ENCODE assay signal across 17 cellular contexts in genomic region chr20:62135573-62136266, GRCh38. TPM values are rescaled to one million over a fixed set of nuclear protein-coding genes. Genes with fewer than 3 reads are reported as not detected.
DNase-seq lines count a peak whose midpoint lies in the region; ATAC-seq and TF ChIP-seq lines count a peak whose summit lies in the region.
"Had no signal": no experiment of that assay in that cellular context is flagged by ENCODE, and none has a peak within 500 bp of the region (broad histone marks: within the 10 kb centered on the region; RNA-seq: fewer than 3 reads in every experiment).

No MANE protein-coding gene starts in this region.

- POLR2A ChIA-PET in CD8-positive, alpha-beta memory T cell (lab: Charles Lee) = interaction anchor here (0.5 to 3.4 kb wide), 3 partner anchors 14 to 70 kb away, joined by 4 to 9 read pairs (median 6); partner anchors contain the start of genes LSM14B and TAF4

- peak overlapping the region in 6 of 8 donors; percentile 36 to 91 (median 67) for H3K27ac Mint-ChIP-seq in CD8-positive, alpha-beta memory T cell
- peak overlapping the region in 2 of 3 donors; percentile 15 to 74 for H3K27ac Mint-ChIP-seq in IgD-negative memory B cell
- H3K27ac Mint-ChIP-seq: activated CD8-positive, alpha-beta memory T cell treated with anti-CD3 and anti-CD28 coated beads, Interleukin-2, amount 10 ng/mL, durations not matched to agents 7 days and 5 days had no signal

- no peaks in the 10 kb centered on the region for H3K9me3 Mint-ChIP-seq in CD8-positive, alpha-beta memory T cell
- H3K9me3 Mint-ChIP-seq in IgD-negative memory B cell = no peaks in the 10 kb centered on the region

- CTCF ChIA-PET in CD8-positive, alpha-beta memory T cell (lab: Charles Lee) = interaction anchor here (0.8 to 7.0 kb wide), 7 partner anchors 10 to 125 kb away, joined by 3 to 60 read pairs (median 4); no protein-coding TSS in a partner anchor

- 66 to 81% methylated on average over 4 to 5 of the region's 8 CpGs for WGBS in gastroesophageal sphincter (ENCODE audit: low coverage in 1 of 2), 2 donors

- no peaks in the 10 kb centered on the region for H3K27me3 ChIP-seq in CD8-positive, alpha-beta memory T cell (ENCODE audit: insufficient read depth, low read length, poor library complexity, severe bottlenecking)
- H3K27me3 ChIP-seq in gastroesophageal sphincter (no peaks in the 10 kb centered on the region), gastrocnemius medialis (no peaks in the 10 kb centered on the region)
- H3K27me3 ChIP-seq: ascending aorta, ovary, uterus had no signal

- peaks cover 87% of the 10 kb centered on the region for H3K36me3 ChIP-seq in CD8-positive, alpha-beta memory T cell (ENCODE audit: insufficient read depth, low read length)
- H3K36me3 ChIP-seq in gastroesophageal sphincter = peaks cover 0 to 100% of the 10 kb centered on the region in 2 donors
- peaks cover 5 to 80% of the 10 kb centered on the region in 2 donors for H3K36me3 ChIP-seq in gastrocnemius medialis
- H3K36me3 ChIP-seq: ovary, uterus had no signal

- ATAC-seq in gastroesophageal sphincter = no peak
- ATAC-seq in gastrocnemius medialis = no peak
- ATAC-seq: activated CD8-positive, alpha-beta memory T cell treated with anti-CD3 and anti-CD28 coated beads, Interleukin-2, amount 10 ng/mL, durations not matched to agents 7 days and 5 days; mucosa of descending colon had no signal

- no peaks in the 10 kb centered on the region for H3K27me3 Mint-ChIP-seq in CD8-positive, alpha-beta memory T cell
- no peaks in the 10 kb centered on the region for H3K27me3 Mint-ChIP-seq in IgD-negative memory B cell
- H3K27me3 Mint-ChIP-seq: activated CD8-positive, alpha-beta memory T cell treated with anti-CD3 and anti-CD28 coated beads, Interleukin-2, amount 10 ng/mL, durations not matched to agents 7 days and 5 days had no signal

- in situ Hi-C loops in gastrocnemius medialis (cut with MboI; ENCODE audit: low sequenced_read_pairs in 4 of 4) = loop anchor here in 2 of 4 donors (25.0 kb wide), 1 partner anchor 123 kb away; no protein-coding TSS in a partner anchor

- H3K4me3 Mint-ChIP-seq in CD8-positive, alpha-beta memory T cell = no peak overlapping the region
- no peak overlapping the region for H3K4me3 Mint-ChIP-seq in IgD-negative memory B cell
- H3K4me3 Mint-ChIP-seq: activated CD8-positive, alpha-beta memory T cell treated with anti-CD3 and anti-CD28 coated beads, Interleukin-2, amount 10 ng/mL, durations not matched to agents 7 days and 5 days had no signal

- H3K4me3 ChIP-seq in CD8-positive, alpha-beta memory T cell (ENCODE audit: low read length) = no peak overlapping the region
- H3K4me3 ChIP-seq in gastroesophageal sphincter = no peak overlapping the region
- no peak overlapping the region for H3K4me3 ChIP-seq in gastrocnemius medialis
- H3K4me3 ChIP-seq: ascending aorta, mucosa of descending colon, ovary, uterus had no signal

- H3K27ac ChIP-seq in CD8-positive, alpha-beta memory T cell (ENCODE audit: low read depth, low read length) = no peak overlapping the region
- H3K27ac ChIP-seq in gastroesophageal sphincter (peak overlapping the region in 3 of 4 donors; percentile 50 to 67 (median 64)), gastrocnemius medialis (peak overlapping the region; percentile 54 to 96 (median 93))

- no peak for TF ChIP-seq POLR2A in gastroesophageal sphincter (IDR thresholded peaks at IDR 0.05)
- TF ChIP-seq POLR2A in gastrocnemius medialis (IDR thresholded peaks at IDR 0.05) = no peak

- no peak for TF ChIP-seq CTCF in gastroesophageal sphincter (IDR thresholded peaks at IDR 0.05)
- no peak for TF ChIP-seq CTCF in gastrocnemius medialis (IDR thresholded peaks at IDR 0.05 in 4 of 5, conservative IDR thresholded peaks at IDR 0.05 in 1 of 5)

- intact Hi-C loops in gastrocnemius medialis (cut with DNase I; ENCODE audit: low total_unique reads) (no loop called here), posterior cingulate gyrus (cut with DNase I) (no loop called here)

- H3K4me1 ChIP-seq in CD8-positive, alpha-beta memory T cell (ENCODE audit: insufficient read depth, low read length) = peaks cover 5% of the 10 kb centered on the region
- H3K4me1 ChIP-seq in gastroesophageal sphincter (peaks cover 0 to 62% (median 20%) of the 10 kb centered on the region in 3 donors), gastrocnemius medialis (peaks cover 33 to 44% of the 10 kb centered on the region in 2 donors)
- H3K4me1 ChIP-seq: uterus had no signal

- H3K4me1 Mint-ChIP-seq in CD8-positive, alpha-beta memory T cell = peaks cover 24 to 48% (median 36%) of the 10 kb centered on the region in 3 donors
- peaks cover 8 to 18% (median 8%) of the 10 kb centered on the region in 3 donors for H3K4me1 Mint-ChIP-seq in IgD-negative memory B cell

- H3K36me3 Mint-ChIP-seq in CD8-positive, alpha-beta memory T cell = peaks cover 7 to 99% (median 23%) of the 10 kb centered on the region in 3 donors
- H3K36me3 Mint-ChIP-seq in IgD-negative memory B cell = peaks cover 6% of the 10 kb centered on the region

- no peaks in the 10 kb centered on the region for H3K9me3 ChIP-seq in CD8-positive, alpha-beta memory T cell (ENCODE audit: low read length)
- H3K9me3 ChIP-seq in gastroesophageal sphincter = no peaks in the 10 kb centered on the region
- H3K9me3 ChIP-seq in gastrocnemius medialis = no peaks in the 10 kb centered on the region
- H3K9me3 ChIP-seq: ascending aorta, mucosa of descending colon, ovary, uterus had no signal

- no peak for DNase-seq in CD8-positive, alpha-beta memory T cell
- DNase-seq in gastrocnemius medialis = no peak
- DNase-seq in RPMI8226 = no peak
- DNase-seq in posterior cingulate gyrus = no peak
- no peak for DNase-seq in activated naive CD4-positive, alpha-beta T cell treated with Interleukin-2 at 50 U/mL for 16 hours
- DNase-seq: activated CD4-positive, CD25-positive, alpha-beta regulatory T cell treated with anti-CD3 and anti-CD28 coated beads, Interleukin-2, amount 50 U/mL, for 72 hours; activated CD8-positive, alpha-beta memory T cell treated with anti-CD3 and anti-CD28 coated beads, Interleukin-2, amount 10 ng/mL, durations not matched to agents 7 days and 5 days; activated gamma-delta T cell treated with Interleukin-2 at 50 U/mL for 16 hours; kidney glomerular epithelial cell; mucosa of descending colon; NCI-H526 treated with DMSO at 0.1 percent for 48 hours; stimulated activated CD4-positive, alpha-beta T cell treated with anti-CD3 and anti-CD28 coated beads, Interleukin-2, amount 100 ng/mL, for 24 hours; uterus had no signal

- no peak for TF ChIP-seq EP300 in gastroesophageal sphincter (IDR thresholded peaks at IDR 0.05)

RNA-seq across cellular contexts. Expression of gene PSMA7, which starts 7.5 kb away (rescaled TPM):
- 100 to 1,000 TPM; 447 to 464 TPM for total RNA-seq in CD8-positive, alpha-beta memory T cell
- 459 TPM for polyA plus RNA-seq in CD8-positive, alpha-beta memory T cell
- polyA plus RNA-seq in IgD-negative memory B cell = 428 TPM
- 100 to 1,000 TPM; 253 to 352 (median 303) TPM for total RNA-seq in gastroesophageal sphincter
- total RNA-seq in gastrocnemius medialis = 1,000 to 10,000 TPM in 2 of 4 donors, 100 to 1,000 TPM in 2; 632 to 1,338 (median 1,003) TPM

RNA-seq across cellular contexts. Expression of gene SS18L1, which starts 7.8 kb away (rescaled TPM):
- total RNA-seq in CD8-positive, alpha-beta memory T cell = 10 to 100 TPM; 16.9 to 18.5 TPM
- 0.86 TPM for polyA plus RNA-seq in CD8-positive, alpha-beta memory T cell
- 1.4 TPM for polyA plus RNA-seq in IgD-negative memory B cell
- total RNA-seq in gastroesophageal sphincter (10 to 100 TPM in 2 of 4 donors, 1 to 10 TPM in 2; 6.8 to 12.3 (median 11.1) TPM), gastrocnemius medialis (10 to 100 TPM; 11.5 to 31.8 (median 16.9) TPM)

RNA-seq across cellular contexts. Expression of gene LSM14B, which starts 13.4 kb away (rescaled TPM):
- total RNA-seq in CD8-positive, alpha-beta memory T cell = 10 to 100 TPM; 35.8 to 36.4 TPM
- 1.1 TPM for polyA plus RNA-seq in CD8-positive, alpha-beta memory T cell
- polyA plus RNA-seq in IgD-negative memory B cell = 0.98 TPM
- total RNA-seq in gastroesophageal sphincter (10 to 100 TPM; 23.6 to 38.4 (median 35.3) TPM), gastrocnemius medialis (10 to 100 TPM; 28.0 to 52.5 (median 36.2) TPM)

RNA-seq across cellular contexts. Expression of gene MTG2, which starts 47.1 kb away (rescaled TPM):
- total RNA-seq in CD8-positive, alpha-beta memory T cell = 10 to 100 TPM; 44.6 to 45.9 TPM
- polyA plus RNA-seq in CD8-positive, alpha-beta memory T cell = 19.0 TPM
- 26.2 TPM for polyA plus RNA-seq in IgD-negative memory B cell
- total RNA-seq in gastroesophageal sphincter = 10 to 100 TPM; 23.7 to 31.3 (median 30.2) TPM
- total RNA-seq in gastrocnemius medialis = 10 to 100 TPM; 21.0 to 50.8 (median 29.3) TPM
